1 cellular context compared by ENCODE assay signal in genomic region chr3:12461097-12461649, GRCh38.
TF ChIP-seq lines count a peak whose summit lies in the region.

No MANE protein-coding gene starts in this region.

TF ChIP-seq in GM23338, 12 proteins besides CTCF, POLR2A, EP300 and RAD21:
- TF ChIP-seq REST (IDR thresholded peaks at IDR 0.05; ENCODE audit: unreplicated experiment) (no peak), ZNF331 (CRISPR knock-in tag; IDR thresholded peaks at IDR 0.05; ENCODE audit: low read depth) (no peak), ETS1 (IDR thresholded peaks at IDR 0.05) (no peak), ZNF114 (CRISPR knock-in tag; IDR thresholded peaks at IDR 0.05) (no peak), STAT1 (IDR thresholded peaks at IDR 0.05; ENCODE audit: unreplicated experiment) (no peak), ZNF462 (CRISPR knock-in tag; IDR thresholded peaks at IDR 0.05) (no peak), EZH2 (IDR thresholded peaks at IDR 0.05; ENCODE audit: low read depth, unreplicated experiment) (no peak), EZH2phosphoT487 (IDR thresholded peaks at IDR 0.05; ENCODE audit: unreplicated experiment) (no peak), JUNB (IDR thresholded peaks at IDR 0.05; ENCODE audit: unreplicated experiment) (no peak), CREB1 (CRISPR knock-in tag; IDR thresholded peaks at IDR 0.05; ENCODE audit: low read depth) (no peak), NANOG (IDR thresholded peaks at IDR 0.05; ENCODE audit: borderline replicate concordance) (no peak), POLR2AphosphoS5 (IDR thresholded peaks at IDR 0.05; ENCODE audit: low read depth) (no peak)
TF ChIP-seq in GM23338: peak in this region for 0.
